In genomic region chr13:20043207-20043925, GRCh38 we compare ENCODE assay signal across 27 cellular contexts.
DNase-seq lines count a peak whose midpoint lies in the region; ATAC-seq, FAIRE-seq and TF ChIP-seq lines count a peak whose summit lies in the region.
"Had no signal": no experiment of that assay in that cellular context is flagged by ENCODE, and none has a peak within 500 bp of the region (broad histone marks: within the 10 kb centered on the region; RNA-seq: fewer than 3 reads in every experiment).

No MANE protein-coding gene starts in this region.

- no peak for TF ChIP-seq CTCF in Caco-2 (IDR thresholded peaks at IDR 0.05; ENCODE audit: insufficient read depth in 1 of 2, low read depth in 1 of 2, low read length in 1 of 2, severe bottlenecking in 1 of 2, unreplicated experiment in 1 of 2)
- TF ChIP-seq CTCF in GM12878 (IDR thresholded peaks at IDR 0.05 in 2 of 3, conservative IDR thresholded peaks at IDR 0.05 in 1 of 3; ENCODE audit: control insufficient read depth in 2 of 3, extremely low read depth in 1 of 3, insufficient read depth in 1 of 3, low read depth in 3 of 3, low read length in 3 of 3) = no peak
- TF ChIP-seq CTCF in uterus (IDR thresholded peaks at IDR 0.05) = no peak
- TF ChIP-seq CTCF in SK-N-SH (IDR thresholded peaks at IDR 0.05) = no peak

- peak overlapping the region; percentile 66 for H3K18ac ChIP-seq in neuronal stem cell (ENCODE audit: low read length)

- peak overlapping the region; percentile 75 for H3K23ac ChIP-seq in neuronal stem cell (ENCODE audit: low read depth, low read length, poor library complexity)

- H3K36me3 ChIP-seq in Caco-2 (ENCODE audit: control insufficient read depth, insufficient read depth, low read length) = no peaks in the 10 kb centered on the region
- H3K36me3 ChIP-seq in GM12878 (ENCODE audit: control insufficient read depth in 2 of 2, insufficient read depth in 2 of 2, low read length in 1 of 2) = peaks cover 9 to 14% of the 10 kb centered on the region in 2 experiments; a peak in 3 of 4 replicates
- peaks cover 24 to 78% of the 10 kb centered on the region in 2 donors for H3K36me3 ChIP-seq in neuronal stem cell (replicated peaks in 1 of 2; ENCODE audit: control insufficient read depth in 2 of 2, insufficient read depth in 2 of 2, low read length in 2 of 2)
- no peaks in the 10 kb centered on the region for H3K36me3 ChIP-seq in uterus
- peaks cover 15 to 54% of the 10 kb centered on the region in 2 experiments for H3K36me3 ChIP-seq in SK-N-SH (replicated peaks in 1 of 2; ENCODE audit: control insufficient read depth in 1 of 2, insufficient read depth in 2 of 2, low read length in 1 of 2)

- H3K4me3 ChIP-seq in Caco-2 (ENCODE audit: low read depth, low read length) (no peak overlapping the region), GM12878 (no peak overlapping the region), neuronal stem cell (ENCODE audit: low read length in 2 of 2) (peak overlapping the region in 1 of 2 donors; percentile 57), uterus (no peak overlapping the region), SK-N-SH (ENCODE audit: low read depth in 2 of 2, low read length in 1 of 2) (no peak overlapping the region)
- H3K4me3 ChIP-seq: dorsolateral prefrontal cortex, gastroesophageal sphincter, smooth muscle cell, testis had no signal

- H4K8ac ChIP-seq in neuronal stem cell (ENCODE audit: low read depth, low read length) = peak overlapping the region; percentile 48

- H3K27me3 Mint-ChIP-seq in Caco-2 (ENCODE audit: insufficient read depth, unreplicated experiment) = no peaks in the 10 kb centered on the region
- H3K27me3 Mint-ChIP-seq: CD4-positive, CD25-positive, alpha-beta regulatory T cell; stimulated activated naive CD8-positive, alpha-beta T cell treated with anti-CD3 and anti-CD28 coated beads, Interleukin-15, Interleukin-2, amounts not matched to agents 100 ng/mL and 50 ng/mL, for 24 hours had no signal

- BruUV-seq in Caco-2 (replicated peaks; lab: Mats Ljungman, UMichigan) = no TSS peak
- BruUV-seq in GM12878 (replicated peaks; lab: Mats Ljungman, UMichigan) = no TSS peak

- H4K20me1 ChIP-seq in GM12878 (ENCODE audit: control insufficient read depth, insufficient read depth) (no peaks in the 10 kb centered on the region), SK-N-SH (ENCODE audit: insufficient read depth) (peaks cover 39% of the 10 kb centered on the region)

- H2BK15ac ChIP-seq in neuronal stem cell (ENCODE audit: low read length) = no peak overlapping the region

- H2AFZ ChIP-seq in GM12878 (ENCODE audit: control insufficient read depth, low read depth, low read length) (no peak overlapping the region), neuronal stem cell (ENCODE audit: low read length) (no peak overlapping the region), SK-N-SH (ENCODE audit: low read depth) (no peak overlapping the region)

- H3K4me1 Mint-ChIP-seq in Caco-2 (ENCODE audit: low read depth, unreplicated experiment) = peaks cover 15% of the 10 kb centered on the region

- WGBS in GM12878 (ENCODE audit: insufficient coverage, insufficient replicate concordance, low lambda C conversion rate, missing lambda C conversion rate) = 88% methylated on average over 10 of the region's 11 CpGs
- no CpG with 5 or more reads among the region's 11 CpGs for WGBS in neuronal stem cell (ENCODE audit: extremely low coverage in 2 of 2, insufficient read length in 2 of 2, insufficient replicate concordance in 1 of 2), 2 donors
- WGBS in SK-N-SH (ENCODE audit: low lambda C conversion rate) = 96% methylated on average over 9 of the region's 11 CpGs

- H3K9me3 Mint-ChIP-seq in Caco-2 (ENCODE audit: unreplicated experiment) = no peaks in the 10 kb centered on the region
- H3K9me3 Mint-ChIP-seq: immature natural killer cell; natural killer cell; stimulated activated naive CD8-positive, alpha-beta T cell treated with anti-CD3 and anti-CD28 coated beads, Interleukin-15, Interleukin-2, amounts not matched to agents 100 ng/mL and 50 ng/mL, for 24 hours had no signal

- H3K4me2 ChIP-seq in GM12878 (ENCODE audit: control insufficient read depth, insufficient read depth) (no peak overlapping the region), neuronal stem cell (ENCODE audit: insufficient read depth, low read length, poor library complexity, severe bottlenecking) (no peak overlapping the region), SK-N-SH (no peak overlapping the region)
- H3K4me2 ChIP-seq: smooth muscle cell had no signal

- H3K27me3 ChIP-seq in Caco-2 (replicated peaks; ENCODE audit: control insufficient read depth, insufficient read depth, low read length) = no peaks in the 10 kb centered on the region
- no peaks in the 10 kb centered on the region for H3K27me3 ChIP-seq in GM12878 (replicated peaks in 1 of 2; ENCODE audit: control insufficient read depth in 2 of 2, insufficient read depth in 2 of 2, low read length in 1 of 2)
- H3K27me3 ChIP-seq in neuronal stem cell (ENCODE audit: control insufficient read depth in 3 of 3, insufficient read depth in 3 of 3, low read depth in 1 of 3, low read length in 3 of 3) = no peaks in the 10 kb centered on the region
- no peaks in the 10 kb centered on the region for H3K27me3 ChIP-seq in uterus
- H3K27me3 ChIP-seq in SK-N-SH (ENCODE audit: insufficient read depth) = no peaks in the 10 kb centered on the region
- H3K27me3 ChIP-seq: dorsolateral prefrontal cortex, gastroesophageal sphincter, testis had no signal

- peak overlapping the region; percentile 99 for H3K14ac ChIP-seq in neuronal stem cell (ENCODE audit: low read length)

- in situ Hi-C loops in GM12878 (cut with MboI) = no loop called here

- TF ChIP-seq RAD21 in GM12878 (IDR thresholded peaks at IDR 0.05; ENCODE audit: insufficient read depth, low read depth, low read length) (no peak), SK-N-SH (IDR thresholded peaks at IDR 0.05; ENCODE audit: low read length) (no peak)

- SMC1A ChIA-PET in GM12878 (lab: Charles Lee; ENCODE audit: uncharacterized antibody, unreplicated experiment) = no interaction called here

- H2BK120ac ChIP-seq in neuronal stem cell (ENCODE audit: low read depth, low read length) = no peak overlapping the region

- no peak for DNase-seq in Caco-2
- DNase-seq in GM12878 (ENCODE audit: low read depth, low spot score) = no peak
- DNase-seq in left colon = peak in 1 of 2 donors; percentile 8
- DNase-seq in neuronal stem cell (ENCODE audit: low spot score) = no peak
- DNase-seq in stimulated activated CD8-positive, alpha-beta memory T cell treated with anti-CD3 and anti-CD28 coated beads, Interleukin-4, amount 100 ng/mL, for 48 hours = no peak
- no peak for DNase-seq in uterus
- DNase-seq in ureter (ENCODE audit: low spot score) = no peak
- no peak for DNase-seq in SK-N-SH
- DNase-seq: activated CD4-positive, CD25-positive, alpha-beta regulatory T cell; activated T-cell treated with anti-CD3 and anti-CD28 coated beads, Interleukin-2, amount 50 U/mL, for 48 hours; AML-193; CD4-positive, CD25-positive, alpha-beta regulatory T cell; cerebellar nuclear complex; DMS79 treated with DMSO at 0.1 percent for 48 hours; dorsolateral prefrontal cortex; immature natural killer cell; midbrain; natural killer cell; NCI-H1048; NCI-H446; NCI-H748 treated with DMSO at 0.1 percent for 48 hours; occipital lobe; testis had no signal

- no peak overlapping the region for H4K91ac ChIP-seq in neuronal stem cell (ENCODE audit: low read depth, low read length, poor library complexity)

- no peak for FAIRE-seq in GM12878 (lab: Jason Lieb, UNC)
- FAIRE-seq: RCC 7860 had no signal

- peaks cover 5% of the 10 kb centered on the region for H3F3A ChIP-seq in SK-N-SH (replicated peaks; ENCODE audit: insufficient read depth)

- H2BK12ac ChIP-seq in neuronal stem cell (ENCODE audit: low read length) = no peak overlapping the region

- H2BK5ac ChIP-seq in neuronal stem cell (ENCODE audit: low read length) = peak overlapping the region; percentile 57

- peaks cover 6% of the 10 kb centered on the region for H3K79me1 ChIP-seq in neuronal stem cell (ENCODE audit: low read depth, low read length)

- RAD21 ChIA-PET in GM12878 (lab: Charles Lee; ENCODE audit: unreplicated experiment) = no interaction called here

- no peak for ATAC-seq in GM12878
- ATAC-seq in left colon = peak; percentile 52
- ATAC-seq: gastroesophageal sphincter, natural killer cell had no signal

- H3K9ac ChIP-seq in GM12878 (ENCODE audit: control insufficient read depth, insufficient read depth, low read length) = no peak overlapping the region
- peak overlapping the region; percentile 51 for H3K9ac ChIP-seq in neuronal stem cell (ENCODE audit: low read depth, low read length, poor library complexity)
- no peak overlapping the region for H3K9ac ChIP-seq in SK-N-SH

- TF ChIP-seq EP300 in GM12878 (IDR thresholded peaks at IDR 0.05; ENCODE audit: borderline replicate concordance in 1 of 2, control insufficient read depth in 1 of 2, low read depth in 2 of 2, low read length in 2 of 2) (no peak), SK-N-SH (IDR thresholded peaks at IDR 0.05; ENCODE audit: borderline replicate concordance in 1 of 2, low read depth in 1 of 2, low read length in 1 of 2) (no peak)

- CTCF ChIA-PET in Caco-2 (lab: Charles Lee) (no interaction called here), GM12878 (lab: Yijun Ruan, JAX) (no interaction called here), SK-N-SH (lab: Yijun Ruan, JAX) (interaction anchor here (0.9 kb wide), 1 partner anchor 9 kb away, joined by 3 read pairs; no protein-coding TSS in a partner anchor)

- H3K4me1 ChIP-seq in Caco-2 (no peaks in the 10 kb centered on the region), GM12878 (ENCODE audit: control insufficient read depth, insufficient read depth, low read length) (no peaks in the 10 kb centered on the region), neuronal stem cell (ENCODE audit: control insufficient read depth in 2 of 2, insufficient read depth in 1 of 2, low read depth in 1 of 2, low read length in 2 of 2) (peaks cover 2 to 14% of the 10 kb centered on the region in 2 donors), uterus (no peaks in the 10 kb centered on the region), SK-N-SH (ENCODE audit: control insufficient read depth in 1 of 2, insufficient read depth in 2 of 2, low read depth in 1 of 2, low read length in 1 of 2) (no peaks in the 10 kb centered on the region; a peak in 1 of 4 replicates)
- H3K4me1 ChIP-seq: gastroesophageal sphincter, testis had no signal

- intact Hi-C loops in Caco-2 (cut with micrococcal nuclease; ENCODE audit: unreplicated experiment) (no loop called here), GM12878 (cut with micrococcal nuclease; ENCODE audit: unreplicated experiment) (no loop called here), left colon (cut with DNase I, micrococcal nuclease) (no loop called here), uterus (cut with DNase I; ENCODE audit: low total_unique reads) (no loop called here)

- POLR2A ChIA-PET in Caco-2 (lab: Charles Lee) (no interaction called here), GM12878 (lab: Charles Lee) (no interaction called here), SK-N-SH (lab: Yijun Ruan, JAX) (no interaction called here)

- H3K27ac ChIP-seq in GM12878 (ENCODE audit: control insufficient read depth, insufficient read depth) (no peak overlapping the region), neuronal stem cell (replicated peaks; ENCODE audit: low read length) (no peak overlapping the region), uterus (no peak overlapping the region), SK-N-SH (ENCODE audit: low read depth in 2 of 2, low read length in 1 of 2) (no peak overlapping the region)
- H3K27ac ChIP-seq: dorsolateral prefrontal cortex, gastroesophageal sphincter, testis had no signal

- TF ChIP-seq POLR2A in GM12878 (IDR thresholded peaks at IDR 0.05; ENCODE audit: low read depth, low read length) (0 out of 2 replicates have a peak, but pooled peaks have one; percentile 22), uterus (IDR thresholded peaks at IDR 0.05) (no peak)

- no peaks in the 10 kb centered on the region for H3K9me3 ChIP-seq in Caco-2
- H3K9me3 ChIP-seq in GM12878 (replicated peaks; ENCODE audit: control insufficient read depth, insufficient read depth, low read length) = no peaks in the 10 kb centered on the region
- H3K9me3 ChIP-seq in neuronal stem cell (replicated peaks in 1 of 2; ENCODE audit: control insufficient read depth in 2 of 2, insufficient read depth in 1 of 2, low read depth in 1 of 2, low read length in 2 of 2) = peaks cover 0 to 13% of the 10 kb centered on the region in 2 donors
- no peaks in the 10 kb centered on the region for H3K9me3 ChIP-seq in uterus
- H3K9me3 ChIP-seq in SK-N-SH = no peaks in the 10 kb centered on the region
- H3K9me3 ChIP-seq: gastroesophageal sphincter, testis had no signal

- H2AK5ac ChIP-seq in neuronal stem cell (ENCODE audit: low read depth, low read length) = no peak overlapping the region

- peaks cover 60% of the 10 kb centered on the region for H3K36me3 Mint-ChIP-seq in Caco-2 (ENCODE audit: insufficient read depth, unreplicated experiment)

- H3K27ac Mint-ChIP-seq in Caco-2 (ENCODE audit: unreplicated experiment) = peak overlapping the region; percentile 44
- H3K27ac Mint-ChIP-seq: stimulated activated naive CD8-positive, alpha-beta T cell treated with anti-CD3 and anti-CD28 coated beads, Interleukin-15, Interleukin-2, amounts not matched to agents 100 ng/mL and 50 ng/mL, for 24 hours had no signal

- no peak overlapping the region for H3K4ac ChIP-seq in neuronal stem cell (ENCODE audit: low read length)

- H3K79me2 ChIP-seq in GM12878 (ENCODE audit: control insufficient read depth, insufficient read depth, low read length) (no peaks in the 10 kb centered on the region), SK-N-SH (ENCODE audit: insufficient read depth) (peaks cover 50% of the 10 kb centered on the region)

- H3K4me3 Mint-ChIP-seq in Caco-2 (ENCODE audit: unreplicated experiment) = no peak overlapping the region
- H3K4me3 Mint-ChIP-seq: CD4-positive, CD25-positive, alpha-beta regulatory T cell; immature natural killer cell; natural killer cell; stimulated activated naive CD8-positive, alpha-beta T cell treated with anti-CD3 and anti-CD28 coated beads, Interleukin-15, Interleukin-2, amounts not matched to agents 100 ng/mL and 50 ng/mL, for 24 hours had no signal

- no peaks in the 10 kb centered on the region; the same call in 1 of the 2 replicates for H3K9me2 ChIP-seq in SK-N-SH
